Comparison of ENCODE assay signal across 8 cellular contexts in genomic region chr5:36090033-36090432, GRCh38. TPM values are rescaled to one million over a fixed set of nuclear protein-coding genes. Genes with fewer than 3 reads are reported as not detected.
DNase-seq lines count a peak whose midpoint lies in the region; ATAC-seq, FAIRE-seq and TF ChIP-seq lines count a peak whose summit lies in the region.

No MANE protein-coding gene starts in this region.

- intact Hi-C loops in A673 (cut with micrococcal nuclease; ENCODE audit: unreplicated experiment), result no loop called here
- intact Hi-C loops in left cardiac atrium (cut with DNase I), result no loop called here

- POLR2A ChIA-PET in A673 (lab: Charles Lee; ENCODE audit: low non-redundant PET), result no interaction called here

- TF ChIP-seq CTCF in A673 (conservative IDR thresholded peaks at IDR 0.05; ENCODE audit: low read depth, low read length), result peak; percentile 69

- peaks cover 8% of the 10 kb centered on the region for H3K4me1 ChIP-seq in A673 (ENCODE audit: insufficient read depth, low read length, poor library complexity, severe bottlenecking)

- peak; percentile 38 for FAIRE-seq in GM12891 (lab: Jason Lieb, UNC)

- H3K27ac ChIP-seq in A673 (ENCODE audit: low read depth, low read length, poor library complexity, severe bottlenecking), result no peak overlapping the region

- no peak overlapping the region for H3K4me3 ChIP-seq in A673 (ENCODE audit: low read depth, low read length, poor library complexity, severe bottlenecking)

- no peak for TF ChIP-seq POLR2A in GM12891 (IDR thresholded peaks at IDR 0.05; ENCODE audit: low read depth, low read length)

- no TSS peak for BruUV-seq in A673 (replicated peaks; lab: Mats Ljungman, UMichigan)

- peak; percentile 77 for DNase-seq in A673 (ENCODE audit: low spot score)
- no peak for DNase-seq in GM12891 (ENCODE audit: insufficient read length, low spot score)
- DNase-seq in NCI-H748 (lab: John Stamatoyannopoulos, UW; ENCODE audit: unreplicated experiment), result peak; percentile 53
- no peak for DNase-seq in amniotic stem cell (lab: John Stamatoyannopoulos, UW)
- DNase-seq in left cardiac atrium, result no peak
- no peak for DNase-seq in activated effector memory CD4-positive, alpha-beta T cell treated with anti-CD3 and anti-CD28 coated beads, Interleukin-2, amount 50 U/mL, for 16 hours

- CTCF ChIA-PET in A673 (lab: Charles Lee), result interaction anchor here (0.6 to 1.8 kb wide), 4 partner anchors 8 to 106 kb away, joined by 3 to 19 read pairs (median 3); partner anchors contain the start of gene LMBRD2

- no peaks in the 10 kb centered on the region for H3K36me3 ChIP-seq in A673 (ENCODE audit: insufficient read depth, low read length, poor library complexity, severe bottlenecking)

- no peaks in the 10 kb centered on the region for H3K9me3 ChIP-seq in A673 (ENCODE audit: low read depth, low read length, poor library complexity, severe bottlenecking)

- H3K27me3 ChIP-seq in A673 (replicated peaks; ENCODE audit: insufficient read depth, low read depth, low read length, poor library complexity), result no peaks in the 10 kb centered on the region

- peak; percentile 73 for ATAC-seq in HG02943 (IDR thresholded peaks at IDR 0.05; ENCODE audit: low read depth, unreplicated experiment)
- ATAC-seq in esophagus mucosa, result peak; percentile 80
- ATAC-seq in left cardiac atrium, result no peak

TF ChIP-seq in GM12891, 5 proteins besides CTCF, POLR2A, EP300 and RAD21:
- TF ChIP-seq POLR2AphosphoS5 (IDR thresholded peaks at IDR 0.05; ENCODE audit: low read depth, low read length) (no peak), SPI1 (IDR thresholded peaks at IDR 0.05; ENCODE audit: low read depth, low read length) (no peak), PAX5 (IDR thresholded peaks at IDR 0.05; ENCODE audit: insufficient read depth, low read length, severe bottlenecking) (no peak), TAF1 (IDR thresholded peaks at IDR 0.05; ENCODE audit: low read depth, low read length) (no peak), POU2F2 (IDR thresholded peaks at IDR 0.05; ENCODE audit: low read depth, low read length) (no peak)

RNA-seq across cellular contexts. Expression of gene UGT3A2, which starts 23.4 kb away (rescaled TPM):
- 528 and 529 TPM in 2 replicates for total RNA-seq in A673 (2021)
- polyA plus RNA-seq in GM12891 (2012; ENCODE audit: low read depth, missing spikeins), result not detected
- total RNA-seq in esophagus mucosa, result not detected
- total RNA-seq in left cardiac atrium, result under 1 TPM in 1 of 2 donors, not detected in 1; 0.18 TPM

Comparison
In these comparisons a context has a peak if more than half of its experiments do, and no peak if none do; other contexts are left out.
1. DNase-seq: peak in A673 (single experiment) and NCI-H748 (single experiment); none in GM12891 (single experiment), amniotic stem cell (single experiment), left cardiac atrium (single experiment) and activated effector memory CD4-positive, alpha-beta T cell treated with anti-CD3 and anti-CD28 coated beads, Interleukin-2, amount 50 U/mL, for 16 hours (single experiment).
2. ATAC-seq: peak in HG02943 (single experiment) and esophagus mucosa (single experiment); none in left cardiac atrium (0 of 2).
3. RNA of gene UGT3A2, which starts 23.4 kb away (total RNA-seq): 528 to 529 TPM in A673; 0.18 TPM in left cardiac atrium and not detected in esophagus mucosa (single experiment); every median in the first group is over 100 times any median in the second.